ENCODE assay signal across 35 cellular contexts in genomic region chr13:105353654-105354053, GRCh38.
"Had no signal": no experiment of that assay in that cellular context is flagged by ENCODE, and none has a peak within 500 bp of the region (broad histone marks: within the 10 kb centered on the region; RNA-seq: fewer than 3 reads in every experiment).

No MANE protein-coding gene starts in this region.

- H3K9me3 Mint-ChIP-seq: activated B cell treated with CpG ODN at 0.5 μM for 24 hours; activated CD4-positive, alpha-beta memory T cell treated with anti-CD3 and anti-CD28 coated beads for 36 hours; activated CD4-positive, alpha-beta T cell treated with anti-CD3 and anti-CD28 coated beads, Interleukin-2, amount 10 ng/mL, durations not matched to agents 24 days and 14 days; activated CD8-positive, alpha-beta T cell treated with anti-CD3 and anti-CD28 coated beads for 36 hours; activated naive CD4-positive, alpha-beta T cell treated with anti-CD3 and anti-CD28 coated beads for 36 hours; activated naive CD8-positive, alpha-beta T cell treated with anti-CD3 and anti-CD28 coated beads for 36 hours; activated T-cell treated with anti-CD3 and anti-CD28 coated beads, Interleukin-2, amount 50 U/mL, for 72 hours; activated T-helper 1 cell treated with anti-CD3 and anti-CD28 coated beads, Interleukin-12 subunit alpha, Interleukin-12 subunit beta, Interleukin-2, Interleukin-4 antibody, amounts not matched to agents 30 ng/mL and 10 ng/mL and 1 ng/mL, durations not matched to agents 14 hours and 24 hours and 36 hours; activated T-helper 17 cell treated with anti-CD3 and anti-CD28 coated beads, Interleukin-2, amount 50 U/mL, for 72 hours; T-helper 1 cell treated with Interleukin-12 subunit alpha and Interleukin-12 subunit beta and Interleukin-4 antibody, amounts not matched to agents 30 μg/mL and 1 μg/mL, for 36 hours; T-helper 2 cell treated with Interferon-gamma antibody and Interleukin-4, amounts not matched to agents 5 μg/mL and 100 μg/mL, for 36 hours had no signal

- H3K4me1 ChIP-seq: adrenal gland, body of pancreas, breast epithelium had no signal

- H3K27me3 Mint-ChIP-seq: activated B cell treated with CpG ODN at 0.5 μM for 24 hours; activated CD4-positive, alpha-beta memory T cell treated with anti-CD3 and anti-CD28 coated beads for 36 hours; activated CD4-positive, alpha-beta T cell treated with anti-CD3 and anti-CD28 coated beads, Interleukin-2, amount 10 ng/mL, durations not matched to agents 24 days and 14 days; activated CD8-positive, alpha-beta T cell treated with anti-CD3 and anti-CD28 coated beads for 36 hours; activated naive CD8-positive, alpha-beta T cell treated with anti-CD3 and anti-CD28 coated beads for 36 hours; activated T-helper 17 cell treated with anti-CD3 and anti-CD28 coated beads, Interleukin-2, amount 50 U/mL, for 72 hours had no signal

- H3K36me3 ChIP-seq: adrenal gland, brain microvascular endothelial cell, breast epithelium had no signal

- H3K27me3 ChIP-seq: adrenal gland, body of pancreas, brain microvascular endothelial cell, breast epithelium had no signal

- H3K4me3 ChIP-seq: adrenal gland, body of pancreas, breast epithelium had no signal

- DNase-seq: activated B cell treated with CpG ODN at 0.5 μM for 24 hours; activated CD4-positive, alpha-beta memory T cell treated with anti-CD3 and anti-CD28 coated beads for 36 hours; activated CD4-positive, alpha-beta T cell treated with anti-CD3 and anti-CD28 coated beads for 4 hours; activated CD4-positive, alpha-beta T cell treated with anti-CD3 and anti-CD28 coated beads, Interleukin-2, amount 10 ng/mL, durations not matched to agents 24 days and 14 days; activated CD4-positive, alpha-beta T cell treated with anti-CD3 and anti-CD28 coated beads, Interleukin-2, amount 50 U/mL, for 1 hour; activated CD4-positive, alpha-beta T cell treated with anti-CD3 and anti-CD28 coated beads, Interleukin-2, amount 50 U/mL, for 4 hours; activated CD4-positive, CD25-positive, alpha-beta regulatory T cell treated with anti-CD3 and anti-CD28 coated beads, Interleukin-2, amount 50 U/mL, for 72 hours; activated CD8-positive, alpha-beta memory T cell treated with anti-CD3 and anti-CD28 coated beads, Interleukin-2, amount 50 U/mL, for 4 hours; activated CD8-positive, alpha-beta T cell treated with anti-CD3 and anti-CD28 coated beads for 36 hours; activated effector memory CD4-positive, alpha-beta T cell treated with anti-CD3 and anti-CD28 coated beads, Interleukin-2, amount 50 U/mL, for 16 hours; activated gamma-delta T cell treated with Interleukin-2 at 50 U/mL for 16 hours; activated naive CD4-positive, alpha-beta T cell; activated naive CD4-positive, alpha-beta T cell treated with anti-CD3 and anti-CD28 coated beads for 36 hours; activated naive CD4-positive, alpha-beta T cell treated with anti-CD3 and anti-CD28 coated beads, Interleukin-2, amount 50 U/mL, for 16 hours; activated naive CD8-positive, alpha-beta T cell treated with anti-CD3 and anti-CD28 coated beads for 36 hours; activated T-cell treated with anti-CD3 and anti-CD28 coated beads for 4 hours; activated T-cell treated with anti-CD3 and anti-CD28 coated beads, Interleukin-2, amount 50 U/mL, for 1 hour; activated T-cell treated with anti-CD3 and anti-CD28 coated beads, Interleukin-2, amount 50 U/mL, for 4 hours; activated T-cell treated with anti-CD3 and anti-CD28 coated beads, Interleukin-2, amount 50 U/mL, for 72 hours; adrenal gland; amniotic stem cell; aorta; body of pancreas; brain microvascular endothelial cell; central memory CD4-positive, alpha-beta T cell; T-helper 1 cell; T-helper 2 cell; T-helper 9 cell had no signal

- H3K27ac ChIP-seq: adrenal gland, body of pancreas, brain microvascular endothelial cell, breast epithelium, VCaP had no signal

- ATAC-seq: activated CD8-positive, alpha-beta T cell treated with anti-CD3 and anti-CD28 coated beads for 36 hours; activated naive CD4-positive, alpha-beta T cell treated with anti-CD3 and anti-CD28 coated beads, Interleukin-2, amount 50 U/mL, for 72 hours; activated T-cell treated with anti-CD3 and anti-CD28 coated beads, Interleukin-2, amount 50 U/mL, for 4 hours; activated T-cell treated with anti-CD3 and anti-CD28 coated beads, Interleukin-2, amount 50 U/mL, for 72 hours; activated T-helper 17 cell treated with anti-CD3 and anti-CD28 coated beads, Interleukin-2, amount 50 U/mL, for 72 hours; body of pancreas had no signal

- H3K36me3 Mint-ChIP-seq: activated CD4-positive, alpha-beta memory T cell treated with anti-CD3 and anti-CD28 coated beads for 36 hours; activated naive CD4-positive, alpha-beta T cell treated with anti-CD3 and anti-CD28 coated beads, Interleukin-2, amount 50 U/mL, for 72 hours; activated naive CD8-positive, alpha-beta T cell treated with anti-CD3 and anti-CD28 coated beads for 36 hours had no signal

- H3K9me3 ChIP-seq: adrenal gland, body of pancreas, breast epithelium had no signal

- H3K4me1 Mint-ChIP-seq: activated B cell treated with CpG ODN at 0.5 μM for 24 hours; activated CD4-positive, alpha-beta T cell treated with anti-CD3 and anti-CD28 coated beads, Interleukin-2, amount 10 ng/mL, durations not matched to agents 24 days and 14 days; activated naive CD8-positive, alpha-beta T cell treated with anti-CD3 and anti-CD28 coated beads for 36 hours; activated T-helper 17 cell treated with anti-CD3 and anti-CD28 coated beads, Interleukin-2, amount 50 U/mL, for 72 hours had no signal

- H3K27ac Mint-ChIP-seq: activated B cell treated with CpG ODN at 0.5 μM for 24 hours; activated CD4-positive, alpha-beta memory T cell treated with anti-CD3 and anti-CD28 coated beads for 36 hours; activated CD4-positive, alpha-beta T cell treated with anti-CD3 and anti-CD28 coated beads, Interleukin-2, amount 10 ng/mL, durations not matched to agents 24 days and 14 days; activated CD8-positive, alpha-beta T cell treated with anti-CD3 and anti-CD28 coated beads for 36 hours; activated naive CD4-positive, alpha-beta T cell treated with anti-CD3 and anti-CD28 coated beads for 36 hours; activated naive CD4-positive, alpha-beta T cell treated with anti-CD3 and anti-CD28 coated beads, Interleukin-2, amount 50 U/mL, for 72 hours; activated naive CD8-positive, alpha-beta T cell treated with anti-CD3 and anti-CD28 coated beads for 36 hours; activated T-helper 1 cell treated with anti-CD3 and anti-CD28 coated beads, Interleukin-12 subunit alpha, Interleukin-12 subunit beta, Interleukin-2, Interleukin-4 antibody, amounts not matched to agents 30 ng/mL and 10 ng/mL and 1 ng/mL, durations not matched to agents 14 hours and 24 hours and 36 hours; activated T-helper 17 cell treated with anti-CD3 and anti-CD28 coated beads, Interleukin-2, amount 50 U/mL, for 72 hours; T-helper 1 cell treated with Interleukin-12 subunit alpha and Interleukin-12 subunit beta and Interleukin-4 antibody, amounts not matched to agents 30 μg/mL and 1 μg/mL, for 36 hours; T-helper 2 cell treated with Interferon-gamma antibody and Interleukin-4, amounts not matched to agents 5 μg/mL and 100 μg/mL, for 36 hours had no signal

- H3K4me3 Mint-ChIP-seq: activated B cell treated with CpG ODN at 0.5 μM for 24 hours; activated CD4-positive, alpha-beta memory T cell treated with anti-CD3 and anti-CD28 coated beads for 36 hours; activated CD4-positive, alpha-beta T cell treated with anti-CD3 and anti-CD28 coated beads, Interleukin-2, amount 10 ng/mL, durations not matched to agents 24 days and 14 days; activated CD8-positive, alpha-beta T cell treated with anti-CD3 and anti-CD28 coated beads for 36 hours; activated naive CD4-positive, alpha-beta T cell treated with anti-CD3 and anti-CD28 coated beads for 36 hours; activated naive CD8-positive, alpha-beta T cell treated with anti-CD3 and anti-CD28 coated beads for 36 hours; activated T-cell treated with anti-CD3 and anti-CD28 coated beads, Interleukin-2, amount 50 U/mL, for 4 hours; activated T-cell treated with anti-CD3 and anti-CD28 coated beads, Interleukin-2, amount 50 U/mL, for 72 hours; activated T-helper 1 cell treated with anti-CD3 and anti-CD28 coated beads, Interleukin-12 subunit alpha, Interleukin-12 subunit beta, Interleukin-2, Interleukin-4 antibody, amounts not matched to agents 30 ng/mL and 10 ng/mL and 1 ng/mL, durations not matched to agents 14 hours and 24 hours and 36 hours; activated T-helper 17 cell treated with anti-CD3 and anti-CD28 coated beads, Interleukin-2, amount 50 U/mL, for 72 hours; T-helper 1 cell treated with Interleukin-12 subunit alpha and Interleukin-12 subunit beta and Interleukin-4 antibody, amounts not matched to agents 30 μg/mL and 1 μg/mL, for 36 hours; T-helper 2 cell treated with Interferon-gamma antibody and Interleukin-4, amounts not matched to agents 5 μg/mL and 100 μg/mL, for 36 hours had no signal
